11 cellular contexts compared by ENCODE assay signal in the genomic region with DNA sequence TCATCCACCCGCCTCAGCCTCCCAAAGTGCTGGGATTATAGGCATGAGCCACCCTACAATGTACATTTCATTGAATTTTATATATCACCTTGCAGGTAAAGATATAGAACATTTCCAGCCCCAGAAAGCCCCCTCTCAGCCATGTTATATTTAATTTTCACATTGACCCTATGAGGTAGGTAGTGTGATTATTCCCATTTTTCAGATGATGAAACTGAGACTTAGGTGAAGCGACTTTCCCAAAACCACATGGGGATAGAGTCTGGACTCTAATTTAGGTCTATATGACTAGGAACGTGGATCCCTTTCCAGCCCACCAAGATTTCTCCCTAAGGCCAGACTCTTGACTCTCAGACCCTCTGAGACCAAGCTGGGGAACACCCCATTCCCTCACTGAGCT. TPM values are rescaled to one million over a fixed set of nuclear protein-coding genes. Genes with fewer than 3 reads are reported as not detected.
"Had no signal": no experiment of that assay in that cellular context is flagged by ENCODE, and none has a peak within 500 bp of the region (broad histone marks: within the 10 kb centered on the region; RNA-seq: fewer than 3 reads in every experiment).

No MANE protein-coding gene starts in this region.

- ATAC-seq: GM23338, HCT116 had no signal

- H3K36me3 ChIP-seq: HAP-1 had no signal

- DNase-seq: GM23248, H7, H9, HCEC 1CT, HFFc6 had no signal

- H3K4me3 ChIP-seq: GM23248, GM23338, HAP-1 had no signal

- H3K9me3 ChIP-seq: HAP-1 had no signal

- H2AFZ ChIP-seq: GM23248, GM23338 had no signal

- H3K27ac ChIP-seq: GM23248 had no signal

- FAIRE-seq: H1, H54 had no signal

- H3K4me2 ChIP-seq: GM23338 had no signal

- H3K9ac ChIP-seq: GM23248 had no signal

RNA-seq across cellular contexts. Expression of a gene that starts 43.5 kb away (rescaled TPM):
- total RNA-seq: GM23248, H4 had no signal
- polyA plus RNA-seq: GM23248 had no signal
